ENCODE assay signal across 2 cellular contexts in the genomic region with DNA sequence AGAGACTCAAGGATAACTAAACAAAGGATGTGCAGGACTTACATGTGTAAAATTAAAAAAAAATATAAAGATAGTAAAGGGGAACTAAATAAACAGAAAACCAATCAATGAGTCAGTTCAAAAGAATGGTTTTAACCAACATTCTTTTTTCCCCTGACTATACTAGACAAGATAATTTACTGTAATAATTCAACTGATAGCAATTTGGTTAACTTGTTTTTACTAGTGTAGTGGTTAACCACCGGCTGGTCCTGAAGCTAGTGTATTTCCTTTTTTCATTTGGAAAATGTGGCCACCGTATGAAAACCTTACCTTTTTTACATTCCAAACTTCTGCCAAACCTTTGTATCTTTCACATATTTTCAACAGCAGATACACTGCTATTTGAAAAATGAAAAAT.
TF ChIP-seq lines count a peak whose summit lies in the region.

No MANE protein-coding gene starts in this region.

TF ChIP-seq in A549, 52 proteins besides CTCF, POLR2A, EP300 and RAD21 (continued from another document):
- TF ChIP-seq, protein P1, sequence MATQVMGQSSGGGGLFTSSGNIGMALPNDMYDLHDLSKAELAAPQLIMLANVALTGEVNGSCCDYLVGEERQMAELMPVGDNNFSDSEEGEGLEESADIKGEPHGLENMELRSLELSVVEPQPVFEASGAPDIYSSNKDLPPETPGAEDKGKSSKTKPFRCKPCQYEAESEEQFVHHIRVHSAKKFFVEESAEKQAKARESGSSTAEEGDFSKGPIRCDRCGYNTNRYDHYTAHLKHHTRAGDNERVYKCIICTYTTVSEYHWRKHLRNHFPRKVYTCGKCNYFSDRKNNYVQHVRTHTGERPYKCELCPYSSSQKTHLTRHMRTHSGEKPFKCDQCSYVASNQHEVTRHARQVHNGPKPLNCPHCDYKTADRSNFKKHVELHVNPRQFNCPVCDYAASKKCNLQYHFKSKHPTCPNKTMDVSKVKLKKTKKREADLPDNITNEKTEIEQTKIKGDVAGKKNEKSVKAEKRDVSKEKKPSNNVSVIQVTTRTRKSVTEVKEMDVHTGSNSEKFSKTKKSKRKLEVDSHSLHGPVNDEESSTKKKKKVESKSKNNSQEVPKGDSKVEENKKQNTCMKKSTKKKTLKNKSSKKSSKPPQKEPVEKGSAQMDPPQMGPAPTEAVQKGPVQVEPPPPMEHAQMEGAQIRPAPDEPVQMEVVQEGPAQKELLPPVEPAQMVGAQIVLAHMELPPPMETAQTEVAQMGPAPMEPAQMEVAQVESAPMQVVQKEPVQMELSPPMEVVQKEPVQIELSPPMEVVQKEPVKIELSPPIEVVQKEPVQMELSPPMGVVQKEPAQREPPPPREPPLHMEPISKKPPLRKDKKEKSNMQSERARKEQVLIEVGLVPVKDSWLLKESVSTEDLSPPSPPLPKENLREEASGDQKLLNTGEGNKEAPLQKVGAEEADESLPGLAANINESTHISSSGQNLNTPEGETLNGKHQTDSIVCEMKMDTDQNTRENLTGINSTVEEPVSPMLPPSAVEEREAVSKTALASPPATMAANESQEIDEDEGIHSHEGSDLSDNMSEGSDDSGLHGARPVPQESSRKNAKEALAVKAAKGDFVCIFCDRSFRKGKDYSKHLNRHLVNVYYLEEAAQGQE (IDR thresholded peaks at IDR 0.05), result no peak
- TF ChIP-seq TP53 (CRISPR knock-in tag; IDR thresholded peaks at IDR 0.05) (no peak), KDM5A (IDR thresholded peaks at IDR 0.05) (no peak), BHLHE40 (IDR thresholded peaks at IDR 0.05; ENCODE audit: low read depth, low read length) (no peak), RNF2 (IDR thresholded peaks at IDR 0.05; ENCODE audit: borderline replicate concordance, low read depth) (no peak)
- TF ChIP-seq, protein P2, sequence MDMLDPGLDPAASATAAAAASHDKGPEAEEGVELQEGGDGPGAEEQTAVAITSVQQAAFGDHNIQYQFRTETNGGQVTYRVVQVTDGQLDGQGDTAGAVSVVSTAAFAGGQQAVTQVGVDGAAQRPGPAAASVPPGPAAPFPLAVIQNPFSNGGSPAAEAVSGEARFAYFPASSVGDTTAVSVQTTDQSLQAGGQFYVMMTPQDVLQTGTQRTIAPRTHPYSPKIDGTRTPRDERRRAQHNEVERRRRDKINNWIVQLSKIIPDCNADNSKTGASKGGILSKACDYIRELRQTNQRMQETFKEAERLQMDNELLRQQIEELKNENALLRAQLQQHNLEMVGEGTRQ (IDR thresholded peaks at IDR 0.05), result no peak
- TF ChIP-seq, protein P3, sequence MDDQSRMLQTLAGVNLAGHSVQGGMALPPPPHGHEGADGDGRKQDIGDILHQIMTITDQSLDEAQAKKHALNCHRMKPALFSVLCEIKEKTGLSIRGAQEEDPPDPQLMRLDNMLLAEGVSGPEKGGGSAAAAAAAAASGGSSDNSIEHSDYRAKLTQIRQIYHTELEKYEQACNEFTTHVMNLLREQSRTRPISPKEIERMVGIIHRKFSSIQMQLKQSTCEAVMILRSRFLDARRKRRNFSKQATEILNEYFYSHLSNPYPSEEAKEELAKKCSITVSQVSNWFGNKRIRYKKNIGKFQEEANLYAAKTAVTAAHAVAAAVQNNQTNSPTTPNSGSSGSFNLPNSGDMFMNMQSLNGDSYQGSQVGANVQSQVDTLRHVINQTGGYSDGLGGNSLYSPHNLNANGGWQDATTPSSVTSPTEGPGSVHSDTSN (IDR thresholded peaks at IDR 0.05), result no peak

TF ChIP-seq in IMR-90, 13 proteins besides CTCF, POLR2A, EP300 and RAD21 (continued from another document):
- TF ChIP-seq MXI1 (IDR thresholded peaks at IDR 0.05; ENCODE audit: borderline replicate concordance, low read depth, low read length) (no peak), RCOR1 (IDR thresholded peaks at IDR 0.05; ENCODE audit: insufficient replicate concordance, low read length) (no peak), SMC3 (IDR thresholded peaks at IDR 0.05; ENCODE audit: low read depth, low read length) (no peak), MAZ (IDR thresholded peaks at IDR 0.05; ENCODE audit: borderline replicate concordance, low read depth, low read length) (no peak)
